8 cellular contexts compared by ENCODE assay signal in the genomic region with DNA sequence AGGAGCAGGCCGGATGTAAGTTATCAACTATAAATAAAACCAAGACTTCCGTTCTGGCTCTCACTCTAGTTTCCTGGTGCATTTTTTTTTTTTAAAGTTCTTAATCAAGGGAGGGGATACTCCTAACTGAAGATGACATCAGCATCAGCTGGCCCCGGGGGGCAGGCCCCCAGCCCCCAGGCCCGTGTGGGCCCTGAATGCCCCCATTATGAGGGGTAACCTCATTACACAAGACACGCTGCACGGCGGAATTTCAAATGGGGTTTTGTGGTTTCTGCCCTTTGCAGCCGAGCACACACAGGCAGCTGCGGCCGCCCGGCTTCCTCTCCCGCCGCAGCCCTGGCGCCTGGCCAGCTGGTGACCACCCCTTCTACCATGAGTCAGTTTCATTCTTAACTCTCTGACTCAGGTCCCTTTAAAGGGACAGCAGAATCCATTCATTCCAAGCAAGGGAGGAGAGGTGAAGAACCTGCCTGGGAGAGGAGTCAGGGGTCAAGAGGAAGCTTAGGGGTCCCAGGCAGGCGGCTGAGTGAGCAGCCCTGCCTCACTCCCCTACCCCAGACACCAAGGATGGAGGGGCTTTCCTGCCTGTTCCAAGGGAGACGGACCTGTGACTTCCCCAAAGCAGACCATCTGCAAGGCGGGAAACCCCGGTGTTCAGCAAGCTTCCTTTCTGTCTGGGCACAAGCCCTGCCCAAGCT. TPM values are rescaled to one million over a fixed set of nuclear protein-coding genes. Genes with fewer than 3 reads are reported as not detected.
DNase-seq lines count a peak whose midpoint lies in the region; ATAC-seq, FAIRE-seq and TF ChIP-seq lines count a peak whose summit lies in the region.

No MANE protein-coding gene starts in this region.

- H3K4me3 ChIP-seq in trophoblast cell (ENCODE audit: low read depth, low read length) (no peak overlapping the region), thyroid gland (replicated peaks in 1 of 3) (no peak overlapping the region)

- peak; percentile 73 for DNase-seq in Ammon's horn (ENCODE audit: low spot score)
- peak; percentile 73 to 76 for DNase-seq in SHP77 (lab: John Stamatoyannopoulos, UW)
- DNase-seq in activated effector memory CD4-positive, alpha-beta T cell treated with Interleukin-2 at 50 U/mL for 16 hours = peak; percentile 76
- DNase-seq in frontal cortex (ENCODE audit: low spot score in 2 of 2) = peak; percentile 36 to 79
- DNase-seq in trophoblast cell = peak; percentile 95 to 96
- peak; percentile 75 to 83 for DNase-seq in thyroid gland

- peaks cover 2% of the 10 kb centered on the region for H3K79me2 ChIP-seq in trophoblast cell (ENCODE audit: control insufficient read depth, insufficient read depth, low read length, poor library complexity)

- ATAC-seq in GM19351 (IDR thresholded peaks at IDR 0.05; ENCODE audit: unreplicated experiment) (peak; percentile 53), HG03457 (IDR thresholded peaks at IDR 0.05; ENCODE audit: unreplicated experiment) (peak; percentile 39)

- H4K8ac ChIP-seq in trophoblast cell (ENCODE audit: low read depth, low read length) = peak overlapping the region; percentile 16

- intact Hi-C loops in thyroid gland (cut with DNase I) = loop anchor here (10.0 kb wide), 1 partner anchor 193 kb away; no protein-coding TSS in a partner anchor

- no peak for TF ChIP-seq POLR2A in thyroid gland (IDR thresholded peaks at IDR 0.05)

- peak overlapping the region; percentile 18 for H3K18ac ChIP-seq in trophoblast cell (ENCODE audit: low read length)

- H3K14ac ChIP-seq in trophoblast cell (ENCODE audit: low read length) = peak overlapping the region; percentile 23

- H3K27me3 ChIP-seq in trophoblast cell (ENCODE audit: insufficient read depth, low read length) (no peaks in the 10 kb centered on the region), thyroid gland (no peaks in the 10 kb centered on the region)

- H3K23ac ChIP-seq in trophoblast cell (ENCODE audit: low read length) = no peak overlapping the region

- H3K27ac ChIP-seq in trophoblast cell (ENCODE audit: low read depth, low read length) (peak overlapping the region; percentile 70), thyroid gland (peak overlapping the region; percentile 72 to 84 (median 73))

- H3K9ac ChIP-seq in trophoblast cell (ENCODE audit: low read length) = no peak overlapping the region

- H4K12ac ChIP-seq in trophoblast cell (ENCODE audit: low read depth, low read length) = no peak overlapping the region

- no peak for TF ChIP-seq CTCF in thyroid gland (IDR thresholded peaks at IDR 0.05)

- H2AFZ ChIP-seq in trophoblast cell (ENCODE audit: insufficient read depth, low read length, poor library complexity) = no peak overlapping the region

- no CpG with 5 or more reads among the region's 18 CpGs for WGBS in trophoblast cell (ENCODE audit: extremely low coverage, insufficient coverage, insufficient read length)
- 31 to 32% methylated on average over 17 of the region's 18 CpGs for WGBS in thyroid gland, 2 donors

- H3K4me2 ChIP-seq in trophoblast cell (ENCODE audit: low read length) = peak overlapping the region; percentile 29

- FAIRE-seq in frontal cortex (lab: Jason Lieb, UNC) = no peak

- H2BK120ac ChIP-seq in trophoblast cell (ENCODE audit: insufficient read depth, low read length, poor library complexity) = peak overlapping the region; percentile 40

- H3K4ac ChIP-seq in trophoblast cell (ENCODE audit: low read depth, low read length) = no peak overlapping the region

- H3K79me1 ChIP-seq in trophoblast cell (ENCODE audit: low read length) = peaks cover 23% of the 10 kb centered on the region

- H3K4me1 ChIP-seq in trophoblast cell (ENCODE audit: control insufficient read depth in 1 of 2, insufficient read depth in 2 of 2, low read length in 2 of 2) = peaks cover 38 to 43% of the 10 kb centered on the region in 2 experiments
- H3K4me1 ChIP-seq in thyroid gland = peaks cover 16 to 63% of the 10 kb centered on the region in 2 donors

- H3K9me3 ChIP-seq in trophoblast cell (ENCODE audit: insufficient read depth, low read depth, low read length) = peaks cover 7% of the 10 kb centered on the region
- no peaks in the 10 kb centered on the region for H3K9me3 ChIP-seq in thyroid gland

- H2AK5ac ChIP-seq in trophoblast cell (ENCODE audit: low read length) = no peak overlapping the region

- peak overlapping the region; percentile 39 for H2BK5ac ChIP-seq in trophoblast cell (ENCODE audit: low read depth, low read length, poor library complexity)

- H2BK12ac ChIP-seq in trophoblast cell (ENCODE audit: low read length) = peak overlapping the region; percentile 23

- H4K91ac ChIP-seq in trophoblast cell (ENCODE audit: low read depth, low read length) = peak overlapping the region; percentile 50

- H3K36me3 ChIP-seq in trophoblast cell (ENCODE audit: control insufficient read depth in 1 of 2, insufficient read depth in 2 of 2, low read length in 2 of 2) (no peaks in the 10 kb centered on the region), thyroid gland (no peaks in the 10 kb centered on the region)

RNA-seq across cellular contexts. Expression of a gene that starts 3.4 kb away (rescaled TPM):
- total RNA-seq in frontal cortex (not detected), thyroid gland (1 to 10 TPM in 1 of 4 donors, under 1 TPM in 2, not detected in 1; 0.42 to 2.6 (median 0.68) TPM)
- 0.05 and 0.11 TPM in 2 replicates for polyA plus RNA-seq in trophoblast cell (2013)
